ENCODE assay signal across 26 cellular contexts in genomic region chr6:107543567-107543966, GRCh38. TPM values are rescaled to one million over a fixed set of nuclear protein-coding genes. Genes with fewer than 3 reads are reported as not detected.
"Had no signal": no experiment of that assay in that cellular context is flagged by ENCODE, and none has a peak within 500 bp of the region (broad histone marks: within the 10 kb centered on the region; RNA-seq: fewer than 3 reads in every experiment).

No MANE protein-coding gene starts in this region.

- H3K27ac ChIP-seq: epithelial cell of prostate, foreskin keratinocyte, ovary, sigmoid colon, thoracic aorta, tibial nerve, upper lobe of left lung had no signal

- H3K4me1 ChIP-seq: foreskin keratinocyte, tibial nerve had no signal

- H3K4me3 ChIP-seq: lung, mucosa of descending colon, ovary, sigmoid colon, thoracic aorta, tibial nerve, upper lobe of left lung had no signal

- H3K36me3 ChIP-seq: ovary, sigmoid colon, thoracic aorta, tibial nerve, upper lobe of left lung had no signal

- H3K9me3 ChIP-seq: mucosa of descending colon, ovary, sigmoid colon, thoracic aorta, tibial nerve, upper lobe of left lung had no signal

- ATAC-seq: esophagus mucosa; foreskin keratinocyte; left colon; mucosa of descending colon; naive thymus-derived CD8-positive, alpha-beta T cell; stimulated activated naive B cell treated with anti-CD40 and anti-IgM and Interleukin-4, amounts not matched to agents 10 μg/mL and 1 μg/mL and 100 μg/mL, for 72 hours had no signal

- DNase-seq: central memory CD4-positive, alpha-beta T cell; effector CD8-positive, alpha-beta T cell; endodermal cell; glutamatergic neuron; hypothalamus; immature natural killer cell; islet precursor cell; kidney glomerular epithelial cell; left colon; mucosa of descending colon; naive thymus-derived CD8-positive, alpha-beta T cell; nephron progenitor cell; nucleus accumbens; ovary; small intestine; stimulated activated CD4-positive, alpha-beta T cell treated with anti-CD3 and anti-CD28 coated beads, Interleukin-15, amount 100 ng/mL, for 24 hours; stimulated activated CD4-positive, alpha-beta T cell treated with anti-CD3 and anti-CD28 coated beads, Interleukin-2, amount 100 ng/mL, for 48 hours; stimulated activated naive B cell treated with anti-CD40 and anti-IgM and Interleukin-4, amounts not matched to agents 10 μg/mL and 1 μg/mL and 100 μg/mL, for 72 hours; upper lobe of left lung had no signal

- H3K27me3 ChIP-seq: ovary, sigmoid colon, tibial nerve, upper lobe of left lung had no signal

RNA-seq across cellular contexts. Expression of gene SOBP, which starts 53.6 kb away (rescaled TPM):
- total RNA-seq: foreskin keratinocyte had no signal
- polyA plus RNA-seq: foreskin keratinocyte, immature natural killer cell had no signal
